ENCODE assay signal across 9 cellular contexts in the genomic region with DNA sequence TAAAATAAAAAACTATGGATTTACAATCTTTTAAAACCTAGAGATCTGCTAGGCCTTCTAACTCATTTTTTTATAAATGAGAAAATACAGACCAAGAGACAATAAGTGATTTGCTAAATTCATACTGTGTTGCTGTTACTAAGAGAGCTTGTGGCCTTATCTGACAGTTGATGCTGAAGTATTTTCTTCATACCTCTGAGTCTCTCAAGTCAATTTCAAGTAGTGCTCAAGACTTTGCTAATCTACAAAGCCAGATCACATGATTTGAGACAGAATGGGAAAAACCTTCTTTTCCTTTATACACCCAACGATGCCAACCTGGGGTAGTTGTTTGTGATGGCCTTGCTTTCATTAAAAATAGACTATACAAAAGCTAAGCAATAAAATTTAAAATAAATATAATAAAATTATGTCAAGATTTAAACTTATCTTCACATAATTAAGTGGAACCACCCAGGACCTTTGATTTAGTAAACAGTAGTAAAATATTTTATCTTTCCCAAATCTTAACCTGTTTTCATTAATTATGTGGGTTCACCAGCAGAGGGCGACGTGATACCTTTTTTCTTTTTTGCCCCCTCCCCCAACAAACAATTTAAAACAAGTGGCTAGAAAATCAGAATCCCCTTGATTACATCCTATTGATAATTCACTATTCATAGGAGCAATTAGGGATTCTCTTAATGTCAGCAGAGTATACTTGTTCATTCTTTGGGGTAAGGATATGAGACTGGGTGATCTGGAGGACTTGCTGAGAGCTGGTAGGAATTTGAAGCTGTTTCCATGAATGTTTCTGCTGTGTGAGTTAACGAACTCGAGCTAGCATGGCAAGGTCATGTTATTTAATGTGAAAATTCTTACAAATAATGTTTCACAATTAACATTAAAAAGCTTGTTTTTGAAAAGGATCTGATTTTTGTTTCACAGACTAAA. TPM values are rescaled to one million over a fixed set of nuclear protein-coding genes. Genes with fewer than 3 reads are reported as not detected.
A peak's percentile ranks its signal among the peaks of the same experiment; 100 is the strongest.
DNase-seq lines count a peak whose midpoint lies in the region; ATAC-seq and TF ChIP-seq lines count a peak whose summit lies in the region.
"Had no signal": no experiment of that assay in that cellular context is flagged by ENCODE, and none has a peak within 500 bp of the region (broad histone marks: within the 10 kb centered on the region; RNA-seq: fewer than 3 reads in every experiment).

No MANE protein-coding gene starts in this region.

- H3K4me3 ChIP-seq in H7 (ENCODE audit: insufficient read depth, low read depth, low read length) (no peak overlapping the region), lower lobe of right lung (no peak overlapping the region)

- no peaks in the 10 kb centered on the region for H3K4me1 Mint-ChIP-seq in CD4-positive, alpha-beta T cell (ENCODE audit: low read depth)
- no peaks in the 10 kb centered on the region for H3K4me1 Mint-ChIP-seq in activated CD8-positive, alpha-beta T cell treated with anti-CD3 and anti-CD28 coated beads, Interleukin-2, amount 10 ng/mL, durations not matched to agents 7 days and 5 days (ENCODE audit: low read depth)

- peaks cover 6% of the 10 kb centered on the region for H3K27me3 Mint-ChIP-seq in CD4-positive, alpha-beta T cell
- no peaks in the 10 kb centered on the region for H3K27me3 Mint-ChIP-seq in activated CD8-positive, alpha-beta T cell treated with anti-CD3 and anti-CD28 coated beads, Interleukin-2, amount 10 ng/mL, durations not matched to agents 7 days and 5 days (ENCODE audit: low read depth)

- POLR2A ChIA-PET in CD4-positive, alpha-beta T cell (lab: Charles Lee), result no interaction called here
- POLR2A ChIA-PET in activated CD8-positive, alpha-beta T cell treated with anti-CD3 and anti-CD28 coated beads, Interleukin-2, amount 10 ng/mL, durations not matched to agents 7 days and 5 days (lab: Charles Lee), result no interaction called here

- H3K9me3 Mint-ChIP-seq in CD4-positive, alpha-beta T cell, result no peaks in the 10 kb centered on the region
- no peaks in the 10 kb centered on the region for H3K9me3 Mint-ChIP-seq in activated CD8-positive, alpha-beta T cell treated with anti-CD3 and anti-CD28 coated beads, Interleukin-2, amount 10 ng/mL, durations not matched to agents 7 days and 5 days (ENCODE audit: insufficient read depth)

- H3K36me3 ChIP-seq in H7 (replicated peaks; ENCODE audit: control insufficient read depth, insufficient read depth, low read length), result no peaks in the 10 kb centered on the region
- H3K36me3 ChIP-seq in lower lobe of right lung, result no peaks in the 10 kb centered on the region

- no peak overlapping the region for H3K27ac Mint-ChIP-seq in CD4-positive, alpha-beta T cell
- no peak overlapping the region for H3K27ac Mint-ChIP-seq in activated CD8-positive, alpha-beta T cell treated with anti-CD3 and anti-CD28 coated beads, Interleukin-2, amount 10 ng/mL, durations not matched to agents 7 days and 5 days

- intact Hi-C loops in CD4-positive, alpha-beta T cell (cut with DNase I, micrococcal nuclease), result loop anchor here (5.0 to 10.0 kb wide), 2 partner anchors 646 to 648 kb away; no protein-coding TSS in a partner anchor
- intact Hi-C loops in lower lobe of right lung (cut with DNase I), result no loop called here

- CTCF ChIA-PET in CD4-positive, alpha-beta T cell (lab: Charles Lee), result no interaction called here
- CTCF ChIA-PET in activated CD8-positive, alpha-beta T cell treated with anti-CD3 and anti-CD28 coated beads, Interleukin-2, amount 10 ng/mL, durations not matched to agents 7 days and 5 days (lab: Charles Lee), result interaction anchor here (1.1 kb wide), 1 partner anchor 258 kb away, joined by 3 read pairs; no protein-coding TSS in a partner anchor

- ATAC-seq in CD4-positive, alpha-beta T cell (ENCODE audit: poor library complexity), result no peak
- ATAC-seq in activated CD8-positive, alpha-beta T cell treated with anti-CD3 and anti-CD28 coated beads, Interleukin-2, amount 10 ng/mL, durations not matched to agents 7 days and 5 days, result no peak
- ATAC-seq in lower lobe of right lung (peak; percentile 48 to 91), HG03108 (IDR thresholded peaks at IDR 0.05; ENCODE audit: unreplicated experiment) (no peak), HG03039 (IDR thresholded peaks at IDR 0.05; ENCODE audit: unreplicated experiment) (no peak)
- ATAC-seq: left cardiac atrium had no signal

- H3K4me1 ChIP-seq in lower lobe of right lung, result no peaks in the 10 kb centered on the region

- H3K36me3 Mint-ChIP-seq in CD4-positive, alpha-beta T cell (ENCODE audit: low read depth), result no peaks in the 10 kb centered on the region
- no peaks in the 10 kb centered on the region for H3K36me3 Mint-ChIP-seq in activated CD8-positive, alpha-beta T cell treated with anti-CD3 and anti-CD28 coated beads, Interleukin-2, amount 10 ng/mL, durations not matched to agents 7 days and 5 days (ENCODE audit: low read depth)

- no peak overlapping the region for H3K4me3 Mint-ChIP-seq in CD4-positive, alpha-beta T cell
- no peak overlapping the region for H3K4me3 Mint-ChIP-seq in activated CD8-positive, alpha-beta T cell treated with anti-CD3 and anti-CD28 coated beads, Interleukin-2, amount 10 ng/mL, durations not matched to agents 7 days and 5 days

- no peaks in the 10 kb centered on the region for H3K9me3 ChIP-seq in CD4-positive, alpha-beta T cell (ENCODE audit: control insufficient read depth, low read length)
- H3K9me3 ChIP-seq in lower lobe of right lung, result no peaks in the 10 kb centered on the region

- no peak overlapping the region for H3K27ac ChIP-seq in CD4-positive, alpha-beta T cell (ENCODE audit: low read depth, low read length)
- no peak overlapping the region for H3K27ac ChIP-seq in lower lobe of right lung

- no peaks in the 10 kb centered on the region for H3K27me3 ChIP-seq in CD4-positive, alpha-beta T cell (ENCODE audit: control insufficient read depth, insufficient read depth, low read length)
- H3K27me3 ChIP-seq in H7 (ENCODE audit: control insufficient read depth, insufficient read depth, low read length) (no peaks in the 10 kb centered on the region), lower lobe of right lung (ENCODE audit: low read depth) (no peaks in the 10 kb centered on the region)

- peak; percentile 9 for TF ChIP-seq CTCF in CD4-positive, alpha-beta T cell (IDR thresholded peaks at IDR 0.05)
- peak; percentile 24 for TF ChIP-seq CTCF in lower lobe of right lung (IDR thresholded peaks at IDR 0.05)

- no peak for DNase-seq in CD4-positive, alpha-beta T cell
- peak; percentile 14 for DNase-seq in H7
- peak; percentile 31 for DNase-seq in activated CD8-positive, alpha-beta T cell treated with anti-CD3 and anti-CD28 coated beads, Interleukin-2, amount 10 ng/mL, durations not matched to agents 7 days and 5 days
- no peak for DNase-seq in lower lobe of right lung
- DNase-seq in hippocampal formation (lab: John Stamatoyannopoulos, UW), result no peak
- no peak for DNase-seq in DMS79 (lab: John Stamatoyannopoulos, UW)
- DNase-seq: left cardiac atrium had no signal

RNA-seq across cellular contexts. Expression of a gene that starts 49.6 kb away (rescaled TPM):
- not detected for total RNA-seq in CD4-positive, alpha-beta T cell
- total RNA-seq in H7 (2014; rRNA removed; shearing (Covaris generic)), result 0.03 TPM in 1 of 2 replicates, not detected in the other
- total RNA-seq in activated CD8-positive, alpha-beta T cell treated with anti-CD3 and anti-CD28 coated beads, Interleukin-2, amount 10 ng/mL, durations not matched to agents 7 days and 5 days, result not detected
- total RNA-seq in lower lobe of right lung, result 0.30 TPM

Comparison
In these comparisons a context has a peak if more than half of its experiments do, and no peak if none do; other contexts are left out.
1. ATAC-seq: peak in lower lobe of right lung (2 of 2); none in CD4-positive, alpha-beta T cell (single experiment), activated CD8-positive, alpha-beta T cell treated with anti-CD3 and anti-CD28 coated beads, Interleukin-2, amount 10 ng/mL, durations not matched to agents 7 days and 5 days (single experiment), HG03108 (single experiment) and HG03039 (single experiment).
2. DNase-seq: peak in H7 (single experiment) and activated CD8-positive, alpha-beta T cell treated with anti-CD3 and anti-CD28 coated beads, Interleukin-2, amount 10 ng/mL, durations not matched to agents 7 days and 5 days (single experiment); none in CD4-positive, alpha-beta T cell (0 of 10), lower lobe of right lung (single experiment), hippocampal formation (0 of 2) and DMS79 (single experiment).